ENCODE assay signal across 27 cellular contexts in genomic region chr7:39379416-39379815, GRCh38.
"Had no signal": no experiment of that assay in that cellular context is flagged by ENCODE, and none has a peak within 500 bp of the region (broad histone marks: within the 10 kb centered on the region; RNA-seq: fewer than 3 reads in every experiment).

No MANE protein-coding gene starts in this region.

- H3K9me3 Mint-ChIP-seq: immature natural killer cell; natural killer cell treated with Interleukin-12 subunit alpha and Interleukin-12 subunit beta and Interleukin-15 and Interleukin-18, amount 100 ng/mL, for 72 hours; neural crest cell; stimulated activated effector memory CD8-positive, alpha-beta T cell treated with anti-CD3 and anti-CD28 coated beads, Interleukin-12 subunit alpha, Interleukin-12 subunit beta, amount 100 ng/mL, for 72 hours had no signal

- H3K4me3 Mint-ChIP-seq: immature natural killer cell; mesothelial cell of epicardium; naive B cell; natural killer cell treated with Interleukin-12 subunit alpha and Interleukin-12 subunit beta and Interleukin-15 and Interleukin-18, amount 100 ng/mL, for 72 hours; neural crest cell; stimulated activated effector memory CD8-positive, alpha-beta T cell treated with anti-CD3 and anti-CD28 coated beads, Interleukin-12 subunit alpha, Interleukin-12 subunit beta, amount 100 ng/mL, for 72 hours had no signal

- H3K36me3 Mint-ChIP-seq: immature natural killer cell; mesothelial cell of epicardium; natural killer cell treated with Interleukin-12 subunit alpha and Interleukin-12 subunit beta and Interleukin-15 and Interleukin-18, amount 100 ng/mL, for 72 hours; stimulated activated effector memory CD8-positive, alpha-beta T cell treated with anti-CD3 and anti-CD28 coated beads, Interleukin-12 subunit alpha, Interleukin-12 subunit beta, amount 100 ng/mL, for 72 hours had no signal

- H3K27me3 Mint-ChIP-seq: progenitor cell of endocrine pancreas had no signal

- H3K9ac ChIP-seq: parathyroid adenoma had no signal

- H3K9me3 ChIP-seq: esophagus muscularis mucosa, mucosa of descending colon, neutrophil, right atrium auricular region, thoracic aorta, tibial nerve, upper lobe of left lung had no signal

- H3K36me3 ChIP-seq: esophagus muscularis mucosa, neutrophil, right atrium auricular region, thoracic aorta, tibial nerve, upper lobe of left lung had no signal

- H3K27ac Mint-ChIP-seq: immature natural killer cell; mesothelial cell of epicardium; naive B cell; natural killer cell treated with Interleukin-12 subunit alpha and Interleukin-12 subunit beta and Interleukin-15 and Interleukin-18, amount 100 ng/mL, for 72 hours; progenitor cell of endocrine pancreas; stimulated activated effector memory CD8-positive, alpha-beta T cell treated with anti-CD3 and anti-CD28 coated beads, Interleukin-12 subunit alpha, Interleukin-12 subunit beta, amount 100 ng/mL, for 72 hours had no signal

- H3K27me3 ChIP-seq: foreskin keratinocyte, neutrophil, right atrium auricular region, upper lobe of left lung had no signal

- H2AFZ ChIP-seq: parathyroid adenoma had no signal

- H3K79me2 ChIP-seq: parathyroid adenoma had no signal

- H3K4me1 Mint-ChIP-seq: immature natural killer cell; mesothelial cell of epicardium; naive B cell; neural crest cell; stimulated activated effector memory CD8-positive, alpha-beta T cell treated with anti-CD3 and anti-CD28 coated beads, Interleukin-12 subunit alpha, Interleukin-12 subunit beta, amount 100 ng/mL, for 72 hours had no signal

- DNase-seq: dermis blood vessel endothelial cell; effector memory CD4-positive, alpha-beta T cell; hypothalamus; immature natural killer cell; islet precursor cell; left ventricle myocardium superior; mesenchymal stem cell; mucosa of descending colon; naive B cell; stimulated activated CD4-positive, alpha-beta T cell treated with anti-CD3 and anti-CD28 coated beads, Interleukin-2, amount 100 ng/mL, for 24 hours; stimulated activated CD4-positive, alpha-beta T cell treated with anti-CD3 and anti-CD28 coated beads, Interleukin-4, amount 100 ng/mL, for 24 hours; stimulated activated naive CD4-positive, alpha-beta T cell treated with Interleukin-2 at 50 U/mL for 16 hours; upper lobe of left lung had no signal

- H3K4me1 ChIP-seq: esophagus muscularis mucosa, foreskin keratinocyte, parathyroid adenoma, right atrium auricular region, tibial nerve, upper lobe of left lung had no signal

- H3K4me3 ChIP-seq: coronary artery, esophagus muscularis mucosa, lung, mucosa of descending colon, right atrium auricular region, thoracic aorta, tibial nerve, upper lobe of left lung had no signal

- H3K27ac ChIP-seq: coronary artery, esophagus muscularis mucosa, foreskin keratinocyte, neutrophil, parathyroid adenoma, right atrium auricular region, thoracic aorta, tibial nerve, upper lobe of left lung had no signal
